Comparison of ENCODE assay signal across 8 cellular contexts in the genomic region with DNA sequence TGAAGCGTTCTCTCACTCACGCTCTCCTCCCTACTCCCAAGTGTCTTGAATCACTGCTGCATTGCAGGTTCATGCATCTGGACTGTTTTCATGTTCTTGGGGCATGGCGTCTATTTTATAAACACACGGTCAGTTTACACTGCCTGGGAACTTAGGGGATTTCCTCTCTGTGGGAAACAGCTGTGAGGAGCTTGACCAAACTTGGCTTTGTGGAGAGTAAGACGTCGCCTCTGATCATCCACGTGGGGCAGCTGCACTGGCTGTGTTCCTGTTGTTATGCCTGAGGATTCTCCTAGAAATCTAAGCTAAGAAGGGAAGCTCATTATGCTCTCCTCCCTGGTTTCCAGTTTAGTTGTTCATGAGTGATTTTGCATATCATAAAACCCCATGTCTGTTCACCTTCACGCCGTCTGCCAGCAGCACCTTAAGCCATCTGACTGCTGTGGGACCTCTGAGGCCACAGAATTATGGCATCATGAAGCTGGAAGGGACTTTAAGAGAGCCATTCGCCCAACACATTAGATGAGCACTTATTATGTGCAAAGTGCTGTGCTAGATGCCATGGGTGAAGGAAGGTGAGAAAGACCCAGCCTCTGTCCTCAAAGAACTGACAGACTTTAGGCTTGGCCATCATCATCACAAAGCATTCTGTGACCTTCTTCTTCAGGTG. TPM values are rescaled to one million over a fixed set of nuclear protein-coding genes. Genes with fewer than 3 reads are reported as not detected.
DNase-seq lines count a peak whose midpoint lies in the region; ATAC-seq, FAIRE-seq and TF ChIP-seq lines count a peak whose summit lies in the region.

No MANE protein-coding gene starts in this region.

- no peaks in the 10 kb centered on the region for H3K36me3 Mint-ChIP-seq in nephron progenitor cell (ENCODE audit: low read depth)

- DNase-seq in Right ventricle myocardium inferior (ENCODE audit: missing footprints): peak; percentile 80
- DNase-seq in cardiac septum (ENCODE audit: low spot score): no peak
- DNase-seq in cardiac fibroblast (ENCODE audit: low read depth in 2 of 2): peak; percentile 39 to 75
- DNase-seq in nephron progenitor cell: no peak
- DNase-seq in NCI-H1436 (lab: John Stamatoyannopoulos, UW): no peak
- DNase-seq in COLO829 (ENCODE audit: low spot score): no peak
- DNase-seq in GM19239 (ENCODE audit: insufficient read length, low spot score): no peak

- peak overlapping the region; percentile 15 for H3K4me3 Mint-ChIP-seq in nephron progenitor cell

- intact Hi-C loops in Right ventricle myocardium inferior (cut with DNase I) (no loop called here), cardiac septum (cut with DNase I) (no loop called here)

- no peak overlapping the region for H3K4me3 ChIP-seq in cardiac fibroblast (replicated peaks in 1 of 2; ENCODE audit: low read depth in 2 of 2, low read length in 2 of 2)

- peaks cover 3% of the 10 kb centered on the region for H3K9me3 Mint-ChIP-seq in nephron progenitor cell

- H3K27ac Mint-ChIP-seq in nephron progenitor cell: peak overlapping the region; percentile 94

- H3K4me1 Mint-ChIP-seq in nephron progenitor cell: peaks cover 37% of the 10 kb centered on the region

- peaks cover 13% of the 10 kb centered on the region for H3K27me3 Mint-ChIP-seq in nephron progenitor cell (ENCODE audit: low read depth, poor library complexity)

- ATAC-seq in Right ventricle myocardium inferior (peak; percentile 86), HG03378 (IDR thresholded peaks at IDR 0.05; ENCODE audit: unreplicated experiment) (peak; percentile 34)

- FAIRE-seq in GM19239 (lab: Jason Lieb, UNC): no peak

- no peak for TF ChIP-seq CTCF in cardiac fibroblast (IDR thresholded peaks at IDR 0.05; ENCODE audit: low read depth, low read length)
- no peak for TF ChIP-seq CTCF in nephron progenitor cell (IDR thresholded peaks at IDR 0.05)

RNA-seq across cellular contexts. Expression of gene POU2AF1, which starts 38.8 kb away (rescaled TPM):
- total RNA-seq in Right ventricle myocardium inferior (0.24 TPM), cardiac septum (0.13 TPM)

Comparison
In these comparisons a context has a peak if more than half of its experiments do, and no peak if none do; other contexts are left out.
1. DNase-seq: peak in Right ventricle myocardium inferior (single experiment) and cardiac fibroblast (2 of 2); none in cardiac septum (single experiment), nephron progenitor cell (single experiment), NCI-H1436 (single experiment), COLO829 (single experiment) and GM19239 (single experiment).